Comparison of ENCODE assay signal across 8 cellular contexts in the genomic region with DNA sequence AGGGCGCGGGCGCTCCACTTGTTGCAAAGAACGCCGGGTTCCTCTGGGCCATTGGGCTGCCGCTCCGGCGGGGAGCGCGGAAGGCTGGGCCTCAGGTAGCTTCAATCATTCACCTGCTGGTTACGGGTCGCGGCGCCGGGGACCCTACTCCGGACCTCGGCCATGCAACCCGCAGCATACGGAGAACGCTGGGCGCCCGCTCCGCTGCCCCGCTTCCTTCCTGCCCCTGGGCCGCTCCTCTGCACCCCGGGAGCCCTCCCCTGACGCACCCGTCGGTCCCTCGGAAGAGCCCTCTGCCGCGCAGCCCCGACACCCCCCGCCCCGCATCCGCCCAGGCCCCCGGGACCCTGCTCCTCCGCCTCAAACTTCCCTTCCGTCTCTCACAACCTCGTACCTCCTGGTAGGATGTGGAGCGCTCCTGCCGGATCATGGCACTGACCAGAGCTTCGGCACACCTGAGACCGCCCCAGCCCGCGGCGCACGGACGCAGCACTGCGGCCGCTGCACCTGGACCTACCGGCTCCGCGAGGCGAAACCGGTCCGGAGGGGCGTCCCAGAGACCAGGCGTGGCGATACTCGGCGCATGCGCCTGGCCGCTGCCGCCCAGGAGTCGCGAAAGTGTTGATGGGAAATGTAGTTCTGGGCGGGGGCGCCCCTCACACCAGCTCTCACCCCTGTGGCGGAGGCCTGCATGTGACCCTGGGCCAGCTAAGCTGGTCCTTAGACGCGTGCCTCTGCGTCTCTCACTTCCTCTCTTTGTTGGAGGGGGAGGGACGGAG. TPM values are rescaled to one million over a fixed set of nuclear protein-coding genes. Genes with fewer than 3 reads are reported as not detected.
A peak's percentile ranks its signal among the peaks of the same experiment; 100 is the strongest.
DNase-seq lines count a peak whose midpoint lies in the region; TF ChIP-seq lines count a peak whose summit lies in the region.

A gene (minus strand): TSS at position 559 of the 779 bp plus-strand sequence. CDS start 129 bp downstream, at position 430.

- WGBS in stomach, 5 donors = 0 to 1% (median 1%) methylated on average over 38 to 74 of the region's 74 CpGs

- TF ChIP-seq CTCF in LNCaP clone FGC (IDR thresholded peaks at IDR 0.05; ENCODE audit: control insufficient read depth, extremely low read depth, insufficient read depth) (no peak), fibroblast of villous mesenchyme (IDR thresholded peaks at IDR 0.05; ENCODE audit: insufficient read depth, low read depth, low read length) (no peak), neural cell (IDR thresholded peaks at IDR 0.05; ENCODE audit: poor library complexity, severe bottlenecking) (peak; percentile 39), stomach (IDR thresholded peaks at IDR 0.05) (peak in 1 of 7 experiments; percentile 19)

- no peak for TF ChIP-seq POLR2A in stomach (IDR thresholded peaks at IDR 0.05)

- H3K4me3 ChIP-seq in LNCaP clone FGC (ENCODE audit: low read depth, low read length) (peak within 1 kb of the TSS; percentile 76), fibroblast of villous mesenchyme (ENCODE audit: low read depth, low read length) (peak within 1 kb of the TSS; percentile 95), neural cell (ENCODE audit: low read length) (peak within 1 kb of the TSS; percentile 74), stomach (peak within 1 kb of the TSS; percentile 76 to 89 (median 86))

- TF ChIP-seq RAD21 in neural cell (conservative IDR thresholded peaks at IDR 0.05) = no peak

- TF ChIP-seq EP300 in neural cell (conservative IDR thresholded peaks at IDR 0.05; ENCODE audit: poor library complexity, severe bottlenecking) = no peak
- no peak for TF ChIP-seq EP300 in stomach (IDR thresholded peaks at IDR 0.05)

- no peaks in the 10 kb centered on the region for H3K36me3 ChIP-seq in neural cell (ENCODE audit: insufficient read depth, low read length)
- H3K36me3 ChIP-seq in stomach = peaks cover 8 to 22% (median 17%) of the 10 kb centered on the region in 4 donors

- no peaks in the 10 kb centered on the region for H4K20me1 ChIP-seq in neural cell (ENCODE audit: insufficient read depth)

- no peaks in the 10 kb centered on the region for H3K79me2 ChIP-seq in neural cell (replicated peaks; ENCODE audit: insufficient read depth, low read length)

- H3K9ac ChIP-seq in neural cell (ENCODE audit: low read length) = peak within 1 kb of the TSS; percentile 55

- intact Hi-C loops in stomach (cut with DNase I; ENCODE audit: low total_unique reads) = no loop called here

- peak within 1 kb of the TSS; percentile 84 for H2AFZ ChIP-seq in neural cell (ENCODE audit: low read depth, low read length)

- no peaks in the 10 kb centered on the region for H3K9me3 ChIP-seq in neural cell (ENCODE audit: low read length)
- no peaks in the 10 kb centered on the region for H3K9me3 ChIP-seq in stomach

- peaks cover 5 to 23% (median 15%) of the 10 kb centered on the region in 4 donors for H3K4me1 ChIP-seq in stomach

- DNase-seq in ELR (ENCODE audit: low read depth) (peak; percentile 94), GOT3 (lab: John Stamatoyannopoulos, UW) (peak; percentile 52), LNCaP clone FGC (ENCODE audit: low read depth) (peak; percentile 68), SHP77 (lab: John Stamatoyannopoulos, UW) (peak; percentile 87 to 90), fibroblast of villous mesenchyme (ENCODE audit: low read depth) (peak; percentile 83), stomach (peak; percentile 90)
- DNase-seq in activated effector memory CD4-positive, alpha-beta T cell treated with Interleukin-2 at 50 U/mL for 16 hours = peak; percentile 80

- H3K9me2 ChIP-seq in neural cell (ENCODE audit: insufficient read depth, low read length) = no peaks in the 10 kb centered on the region

- H3K27me3 ChIP-seq in neural cell (ENCODE audit: insufficient read depth, low read depth, low read length) (no peaks in the 10 kb centered on the region), stomach (no peaks in the 10 kb centered on the region)

- no peaks in the 10 kb centered on the region for H3F3A ChIP-seq in neural cell (ENCODE audit: insufficient read depth, low read length, poor library complexity, severe bottlenecking)

- H3K27ac ChIP-seq in neural cell (ENCODE audit: low read length) = no peak within 1 kb of the TSS
- peak within 1 kb of the TSS; percentile 57 to 79 (median 69) for H3K27ac ChIP-seq in stomach

- H3K4me2 ChIP-seq in neural cell (ENCODE audit: low read length) = peak within 1 kb of the TSS; percentile 48

TF ChIP-seq in neural cell, 6 proteins besides CTCF, POLR2A, EP300 and RAD21:
- TF ChIP-seq, protein P1, sequence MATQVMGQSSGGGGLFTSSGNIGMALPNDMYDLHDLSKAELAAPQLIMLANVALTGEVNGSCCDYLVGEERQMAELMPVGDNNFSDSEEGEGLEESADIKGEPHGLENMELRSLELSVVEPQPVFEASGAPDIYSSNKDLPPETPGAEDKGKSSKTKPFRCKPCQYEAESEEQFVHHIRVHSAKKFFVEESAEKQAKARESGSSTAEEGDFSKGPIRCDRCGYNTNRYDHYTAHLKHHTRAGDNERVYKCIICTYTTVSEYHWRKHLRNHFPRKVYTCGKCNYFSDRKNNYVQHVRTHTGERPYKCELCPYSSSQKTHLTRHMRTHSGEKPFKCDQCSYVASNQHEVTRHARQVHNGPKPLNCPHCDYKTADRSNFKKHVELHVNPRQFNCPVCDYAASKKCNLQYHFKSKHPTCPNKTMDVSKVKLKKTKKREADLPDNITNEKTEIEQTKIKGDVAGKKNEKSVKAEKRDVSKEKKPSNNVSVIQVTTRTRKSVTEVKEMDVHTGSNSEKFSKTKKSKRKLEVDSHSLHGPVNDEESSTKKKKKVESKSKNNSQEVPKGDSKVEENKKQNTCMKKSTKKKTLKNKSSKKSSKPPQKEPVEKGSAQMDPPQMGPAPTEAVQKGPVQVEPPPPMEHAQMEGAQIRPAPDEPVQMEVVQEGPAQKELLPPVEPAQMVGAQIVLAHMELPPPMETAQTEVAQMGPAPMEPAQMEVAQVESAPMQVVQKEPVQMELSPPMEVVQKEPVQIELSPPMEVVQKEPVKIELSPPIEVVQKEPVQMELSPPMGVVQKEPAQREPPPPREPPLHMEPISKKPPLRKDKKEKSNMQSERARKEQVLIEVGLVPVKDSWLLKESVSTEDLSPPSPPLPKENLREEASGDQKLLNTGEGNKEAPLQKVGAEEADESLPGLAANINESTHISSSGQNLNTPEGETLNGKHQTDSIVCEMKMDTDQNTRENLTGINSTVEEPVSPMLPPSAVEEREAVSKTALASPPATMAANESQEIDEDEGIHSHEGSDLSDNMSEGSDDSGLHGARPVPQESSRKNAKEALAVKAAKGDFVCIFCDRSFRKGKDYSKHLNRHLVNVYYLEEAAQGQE (IDR thresholded peaks at IDR 0.05; ENCODE audit: borderline replicate concordance) = no peak
- no peak for TF ChIP-seq SMC3 (conservative IDR thresholded peaks at IDR 0.05; ENCODE audit: poor library complexity)
- TF ChIP-seq MXI1 (conservative IDR thresholded peaks at IDR 0.05; ENCODE audit: poor library complexity, severe bottlenecking) = peak; percentile 82
- no peak for TF ChIP-seq TAF1 (IDR thresholded peaks at IDR 0.05; ENCODE audit: low read depth)
- TF ChIP-seq EZH2 (IDR thresholded peaks at IDR 0.05; ENCODE audit: borderline replicate concordance, insufficient read depth, low read length, poor library complexity, severe bottlenecking) = no peak
- peak; percentile 49 for TF ChIP-seq POLR2AphosphoS5 (IDR thresholded peaks at IDR 0.05)

RNA-seq across cellular contexts. Expression of the gene that starts here (rescaled TPM):
- total RNA-seq in fibroblast of villous mesenchyme (8.1 and 11.2 TPM in 2 replicates), stomach (1 to 10 TPM in 4 of 5 donors, under 1 TPM in 1; 0.58 to 6.4 (median 3.8) TPM)
- polyA plus RNA-seq in neural cell (33.3 and 39.8 TPM in 2 replicates), stomach (1 to 10 TPM in 2 of 3 donors, under 1 TPM in 1; 0.76 to 2.2 (median 1.9) TPM)
- polyA minus RNA-seq in neural cell = 16.9 and 19.5 TPM in 2 replicates

Comparison
In these comparisons a context has a peak if more than half of its experiments do, and no peak if none do; other contexts are left out.
1. RNA of the gene that starts here (polyA plus RNA-seq): 33.3 to 39.8 TPM in neural cell; 0.76 to 2.2 TPM in stomach; every median in the first group is over 10 times any median in the second.
2. Peak in every context shown above with its lines, with median percentiles within 50 percentile points of each other: DNase-seq and H3K4me3 ChIP-seq.